Comparison of ENCODE assay signal across 8 cellular contexts in genomic region chr22:46577361-46578249, GRCh38. TPM values are rescaled to one million over a fixed set of nuclear protein-coding genes. Genes with fewer than 3 reads are reported as not detected.
DNase-seq lines count a peak whose midpoint lies in the region; ATAC-seq and TF ChIP-seq lines count a peak whose summit lies in the region.

No MANE protein-coding gene starts in this region.

- no peak for TF ChIP-seq EP300 in ovary (IDR thresholded peaks at IDR 0.05)

- H3K36me3 ChIP-seq in esophagus squamous epithelium, result no peaks in the 10 kb centered on the region
- no peaks in the 10 kb centered on the region for H3K36me3 ChIP-seq in ovary

- TF ChIP-seq CTCF in VCaP (conservative IDR thresholded peaks at IDR 0.05) (no peak), esophagus squamous epithelium (IDR thresholded peaks at IDR 0.05) (no peak), ovary (IDR thresholded peaks at IDR 0.05) (no peak), GM13976 (IDR thresholded peaks at IDR 0.05; ENCODE audit: borderline replicate concordance, control extremely low read depth, extremely low read depth, insufficient read depth, missing control alignments) (no peak)

- no peak for ATAC-seq in HG02970 (IDR thresholded peaks at IDR 0.05; ENCODE audit: low FRiP score, unreplicated experiment)

- in situ Hi-C loops in GM13976 (cut with MboI; ENCODE audit: low sequenced_read_pairs, unreplicated experiment), result no loop called here

- intact Hi-C loops in esophagus squamous epithelium (cut with DNase I), result no loop called here
- intact Hi-C loops in ovary (cut with DNase I), result loop anchor here in 2 of 4 donors (10.0 kb wide), 2 partner anchors 87 to 97 kb away; no protein-coding TSS in a partner anchor

- TF ChIP-seq POLR2A in esophagus squamous epithelium (IDR thresholded peaks at IDR 0.05) (no peak), ovary (IDR thresholded peaks at IDR 0.05) (no peak)

- peak overlapping the region; percentile 59; the same call in 1 of the 2 replicates for H3K27ac ChIP-seq in VCaP
- H3K27ac ChIP-seq in esophagus squamous epithelium, result peak overlapping the region; percentile 84 to 89 (median 88)
- H3K27ac ChIP-seq in ovary, result peak overlapping the region; percentile 21 to 35

- peak; percentile 47 for DNase-seq in activated T-cell treated with anti-CD3 and anti-CD28 coated beads, Interleukin-2, amount 50 U/mL, for 1 hour
- DNase-seq in activated T-cell treated with anti-CD3 and anti-CD28 coated beads for 4 hours, result no peak
- no peak for DNase-seq in esophagus squamous epithelium (lab: John Stamatoyannopoulos, UW)
- DNase-seq in ovary, result peak in 3 of 5 donors; percentile 49 to 57 (median 56)
- no peak for DNase-seq in GM13976 (ENCODE audit: low spot score)
- DNase-seq in NCI-H146 (lab: John Stamatoyannopoulos, UW), result no peak

- 4 to 17% methylated on average over 2 to 5 of the region's 67 CpGs for WGBS in esophagus squamous epithelium, 2 donors
- WGBS in ovary, 3 donors, result 3 to 10% (median 4%) methylated on average over 18 to 66 of the region's 67 CpGs

- H3K27me3 ChIP-seq in esophagus squamous epithelium (no peaks in the 10 kb centered on the region), ovary (no peaks in the 10 kb centered on the region)

- H3K4me1 ChIP-seq in esophagus squamous epithelium (peaks cover 56 to 77% (median 62%) of the 10 kb centered on the region in 3 donors), ovary (ENCODE audit: insufficient read depth) (peaks cover 11% of the 10 kb centered on the region)

- H3K9me3 ChIP-seq in esophagus squamous epithelium, result no peaks in the 10 kb centered on the region
- H3K9me3 ChIP-seq in ovary, result no peaks in the 10 kb centered on the region

- H3K4me3 ChIP-seq in esophagus squamous epithelium, result peak overlapping the region; percentile 63 to 88 (median 78)
- peak overlapping the region; percentile 71 for H3K4me3 ChIP-seq in ovary

RNA-seq across cellular contexts. Expression of gene CELSR1, which starts 40.2 kb away (rescaled TPM):
- 10 to 100 TPM; 38.7 to 50.6 (median 43.7) TPM for total RNA-seq in esophagus squamous epithelium
- 10 to 100 TPM in 1 of 7 donors, 1 to 10 TPM in 4, under 1 TPM in 2; 0.63 to 25.2 (median 4.1) TPM for total RNA-seq in ovary
- polyA plus RNA-seq in ovary, result 1 to 10 TPM in 1 of 2 donors, under 1 TPM in 1; 0.75 to 1.7 TPM

RNA-seq across cellular contexts. Expression of gene GRAMD4, which starts 42.6 kb away (rescaled TPM):
- 100 to 1,000 TPM in 1 of 4 donors, 10 to 100 TPM in 3; 27.0 to 122 (median 33.3) TPM for total RNA-seq in esophagus squamous epithelium
- total RNA-seq in ovary, result 10 to 100 TPM; 19.0 to 40.4 (median 28.7) TPM
- 1 to 10 TPM; 6.2 to 8.0 TPM for polyA plus RNA-seq in ovary

Comparison
In these comparisons a context has a peak if more than half of its experiments do, and no peak if none do; other contexts are left out.
1. DNase-seq: peak in activated T-cell treated with anti-CD3 and anti-CD28 coated beads, Interleukin-2, amount 50 U/mL, for 1 hour (single experiment) and ovary (3 of 5); none in activated T-cell treated with anti-CD3 and anti-CD28 coated beads for 4 hours (single experiment), esophagus squamous epithelium (single experiment), GM13976 (single experiment) and NCI-H146 (single experiment).
2. H3K27ac ChIP-seq: peak in every context shown above with its lines; median percentile 88 in esophagus squamous epithelium; 59 in VCaP; 28 in ovary.